In the genomic region with DNA sequence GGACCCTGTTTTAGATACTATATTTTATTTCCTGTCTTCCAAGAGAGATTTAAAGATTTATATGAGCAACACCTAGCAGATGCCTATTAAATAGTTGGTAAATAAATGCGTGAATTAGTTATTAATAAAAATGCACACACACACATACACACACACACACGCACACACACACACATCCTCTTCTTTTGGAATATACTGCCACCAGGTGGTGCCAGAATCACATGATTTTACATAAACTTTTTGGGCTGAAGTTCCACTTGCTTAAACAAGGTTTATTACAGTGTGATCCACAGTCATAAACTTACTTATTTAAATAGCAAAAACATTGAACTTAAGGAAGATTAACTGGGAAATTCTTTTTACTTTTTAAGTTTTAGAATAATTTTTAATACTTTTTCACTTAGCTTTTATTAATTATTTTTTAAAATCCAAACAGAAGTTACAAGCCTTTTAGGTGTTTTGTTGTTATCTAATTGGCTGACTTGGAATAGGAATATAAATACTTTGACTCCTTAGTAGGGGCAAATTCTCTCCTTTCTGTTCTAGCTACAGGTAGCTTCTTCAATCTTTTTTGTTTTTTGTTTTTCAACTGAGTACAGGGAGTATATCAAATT, we compare ENCODE assay signal across 9 cellular contexts. TPM values are rescaled to one million over a fixed set of nuclear protein-coding genes. Genes with fewer than 3 reads are reported as not detected.
DNase-seq lines count a peak whose midpoint lies in the region; ATAC-seq and TF ChIP-seq lines count a peak whose summit lies in the region.
"Had no signal": no experiment of that assay in that cellular context is flagged by ENCODE, and none has a peak within 500 bp of the region (broad histone marks: within the 10 kb centered on the region; RNA-seq: fewer than 3 reads in every experiment).

No MANE protein-coding gene starts in this region.

- H3K9me3 Mint-ChIP-seq in activated CD4-positive, alpha-beta T cell treated with anti-CD3 and anti-CD28 coated beads, Interleukin-2, amount 10 ng/mL, durations not matched to agents 7 days and 5 days = no peaks in the 10 kb centered on the region

- H3K27ac Mint-ChIP-seq in activated CD4-positive, alpha-beta T cell treated with anti-CD3 and anti-CD28 coated beads, Interleukin-2, amount 10 ng/mL, durations not matched to agents 7 days and 5 days = no peak overlapping the region

- no peak overlapping the region for H3K23ac ChIP-seq in trophoblast cell (ENCODE audit: low read length)

- H4K8ac ChIP-seq in trophoblast cell (ENCODE audit: low read depth, low read length) = no peak overlapping the region

- no peak overlapping the region for H3K9ac ChIP-seq in trophoblast cell (ENCODE audit: low read length)

- H3K4me2 ChIP-seq in trophoblast cell (ENCODE audit: low read length) = no peak overlapping the region

- H3K36me3 ChIP-seq in BJ (ENCODE audit: control insufficient read depth, insufficient read depth, low read length) (no peaks in the 10 kb centered on the region), trophoblast cell (ENCODE audit: control insufficient read depth in 1 of 2, insufficient read depth in 2 of 2, low read length in 2 of 2) (peaks cover 0 to 2% of the 10 kb centered on the region in 2 experiments)
- H3K36me3 ChIP-seq: SJSA1 had no signal

- POLR2A ChIA-PET in BJ (lab: Charles Lee) = no interaction called here
- POLR2A ChIA-PET in activated CD4-positive, alpha-beta T cell treated with anti-CD3 and anti-CD28 coated beads, Interleukin-2, amount 10 ng/mL, durations not matched to agents 7 days and 5 days (lab: Charles Lee) = no interaction called here

- H2AFZ ChIP-seq in trophoblast cell (ENCODE audit: insufficient read depth, low read length, poor library complexity) = no peak overlapping the region

- no peak overlapping the region for H3K18ac ChIP-seq in trophoblast cell (ENCODE audit: low read length)

- H2BK120ac ChIP-seq in trophoblast cell (ENCODE audit: insufficient read depth, low read length, poor library complexity) = no peak overlapping the region

- peaks cover 9% of the 10 kb centered on the region for H3K36me3 Mint-ChIP-seq in activated CD4-positive, alpha-beta T cell treated with anti-CD3 and anti-CD28 coated beads, Interleukin-2, amount 10 ng/mL, durations not matched to agents 7 days and 5 days (ENCODE audit: low read depth)

- no peaks in the 10 kb centered on the region for H3K9me3 ChIP-seq in trophoblast cell (ENCODE audit: insufficient read depth, low read depth, low read length)
- H3K9me3 ChIP-seq: SJSA1 had no signal

- WGBS in trophoblast cell (ENCODE audit: extremely low coverage, insufficient coverage, insufficient read length) = no CpG with 5 or more reads among the region's 2 CpGs

- H3K4me3 Mint-ChIP-seq in activated CD4-positive, alpha-beta T cell treated with anti-CD3 and anti-CD28 coated beads, Interleukin-2, amount 10 ng/mL, durations not matched to agents 7 days and 5 days = no peak overlapping the region

- H3K27me3 ChIP-seq in BJ (ENCODE audit: control insufficient read depth, insufficient read depth, low read length) (no peaks in the 10 kb centered on the region), trophoblast cell (ENCODE audit: insufficient read depth, low read length) (no peaks in the 10 kb centered on the region)
- H3K27me3 ChIP-seq: SJSA1 had no signal

- no peak overlapping the region for H2BK5ac ChIP-seq in trophoblast cell (ENCODE audit: low read depth, low read length, poor library complexity)

- ATAC-seq in HG03097 (IDR thresholded peaks at IDR 0.05; ENCODE audit: low FRiP score, unreplicated experiment) (no peak), GM21515 (IDR thresholded peaks at IDR 0.05; ENCODE audit: unreplicated experiment) (no peak)

- H3K4me3 ChIP-seq in BJ (ENCODE audit: low read depth, low read length) (no peak overlapping the region), trophoblast cell (ENCODE audit: low read depth, low read length) (no peak overlapping the region)
- H3K4me3 ChIP-seq: SJSA1 had no signal

- H3K27ac ChIP-seq in trophoblast cell (ENCODE audit: low read depth, low read length) = no peak overlapping the region
- H3K27ac ChIP-seq: SJSA1 had no signal

- no peak overlapping the region for H4K91ac ChIP-seq in trophoblast cell (ENCODE audit: low read depth, low read length)

- H3K79me2 ChIP-seq in trophoblast cell (ENCODE audit: control insufficient read depth, insufficient read depth, low read length, poor library complexity) = no peaks in the 10 kb centered on the region

- no peaks in the 10 kb centered on the region for H3K79me1 ChIP-seq in trophoblast cell (ENCODE audit: low read length)

- no peak overlapping the region for H3K4ac ChIP-seq in trophoblast cell (ENCODE audit: low read depth, low read length)

- DNase-seq in BJ (ENCODE audit: low read depth) (peak; percentile 29), NCI-H345 (lab: John Stamatoyannopoulos, UW) (peak; percentile 47), fibroblast of gingiva (ENCODE audit: low read depth) (peak; percentile 85), trophoblast cell (peak; percentile 59 to 89)
- peak; percentile 71 for DNase-seq in activated CD4-positive, alpha-beta T cell treated with anti-CD3 and anti-CD28 coated beads, Interleukin-2, amount 10 ng/mL, durations not matched to agents 7 days and 5 days

- no peak overlapping the region for H2BK12ac ChIP-seq in trophoblast cell (ENCODE audit: low read length)

- no peaks in the 10 kb centered on the region for H3K4me1 Mint-ChIP-seq in activated CD4-positive, alpha-beta T cell treated with anti-CD3 and anti-CD28 coated beads, Interleukin-2, amount 10 ng/mL, durations not matched to agents 7 days and 5 days

- H3K14ac ChIP-seq in trophoblast cell (ENCODE audit: low read length) = no peak overlapping the region

- H2AK5ac ChIP-seq in trophoblast cell (ENCODE audit: low read length) = no peak overlapping the region

- CTCF ChIA-PET in BJ (lab: Yijun Ruan, JAX) = interaction anchor here (0.6 to 2.8 kb wide), 13 partner anchors 11 to 1036 kb away, joined by 3 to 14 read pairs (median 3); no protein-coding TSS in a partner anchor
- CTCF ChIA-PET in activated CD4-positive, alpha-beta T cell treated with anti-CD3 and anti-CD28 coated beads, Interleukin-2, amount 10 ng/mL, durations not matched to agents 7 days and 5 days (lab: Charles Lee) = no interaction called here

- TF ChIP-seq CTCF in BJ (IDR thresholded peaks at IDR 0.05; ENCODE audit: insufficient read depth, low read depth, low read length) = peak; percentile 55
- TF ChIP-seq CTCF in GM12873 (IDR thresholded peaks at IDR 0.05; ENCODE audit: insufficient read depth, low read depth, low read length, missing control alignments) = peak; percentile 69

- H3K27me3 Mint-ChIP-seq in activated CD4-positive, alpha-beta T cell treated with anti-CD3 and anti-CD28 coated beads, Interleukin-2, amount 10 ng/mL, durations not matched to agents 7 days and 5 days = no peaks in the 10 kb centered on the region

- no peak overlapping the region for H4K12ac ChIP-seq in trophoblast cell (ENCODE audit: low read depth, low read length)

- no peaks in the 10 kb centered on the region for H3K4me1 ChIP-seq in trophoblast cell (ENCODE audit: control insufficient read depth in 1 of 2, insufficient read depth in 2 of 2, low read length in 2 of 2)
- H3K4me1 ChIP-seq: SJSA1 had no signal

RNA-seq across cellular contexts. Expression of a gene that starts 17.5 kb away (rescaled TPM):
- 5.6 and 8.1 TPM in 2 replicates for polyA plus RNA-seq in BJ (2011; rRNA removed)
- polyA minus RNA-seq in BJ (2011; rRNA and poly(A)+ RNA removed) = 9.1 and 11.1 TPM in 2 replicates
- 10 to 100 TPM; 20.6 to 30.3 TPM for total RNA-seq in activated CD4-positive, alpha-beta T cell treated with anti-CD3 and anti-CD28 coated beads, Interleukin-2, amount 10 ng/mL, durations not matched to agents 7 days and 5 days
- 5.7 and 6.1 TPM in 2 replicates for polyA plus RNA-seq in trophoblast cell (2013)

RNA-seq across cellular contexts. Expression of a gene that starts 20.7 kb away (rescaled TPM):
- 11.7 and 14.2 TPM in 2 replicates for polyA plus RNA-seq in BJ (2011; rRNA removed)
- polyA minus RNA-seq in BJ (2011; rRNA and poly(A)+ RNA removed) = 24.1 and 30.3 TPM in 2 replicates
- 10 to 100 TPM; 25.2 to 27.4 TPM for total RNA-seq in activated CD4-positive, alpha-beta T cell treated with anti-CD3 and anti-CD28 coated beads, Interleukin-2, amount 10 ng/mL, durations not matched to agents 7 days and 5 days
- 9.8 and 10.7 TPM in 2 replicates for polyA plus RNA-seq in trophoblast cell (2013)

Comparison
In these comparisons a context has a peak if more than half of its experiments do, and no peak if none do; other contexts are left out.
1. DNase-seq: peak in every context shown above with its lines; median percentile 85 in fibroblast of gingiva; 74 in trophoblast cell; 71 in activated CD4-positive, alpha-beta T cell treated with anti-CD3 and anti-CD28 coated beads, Interleukin-2, amount 10 ng/mL, durations not matched to agents 7 days and 5 days; 47 in NCI-H345; 29 in BJ.